In the genomic region with DNA sequence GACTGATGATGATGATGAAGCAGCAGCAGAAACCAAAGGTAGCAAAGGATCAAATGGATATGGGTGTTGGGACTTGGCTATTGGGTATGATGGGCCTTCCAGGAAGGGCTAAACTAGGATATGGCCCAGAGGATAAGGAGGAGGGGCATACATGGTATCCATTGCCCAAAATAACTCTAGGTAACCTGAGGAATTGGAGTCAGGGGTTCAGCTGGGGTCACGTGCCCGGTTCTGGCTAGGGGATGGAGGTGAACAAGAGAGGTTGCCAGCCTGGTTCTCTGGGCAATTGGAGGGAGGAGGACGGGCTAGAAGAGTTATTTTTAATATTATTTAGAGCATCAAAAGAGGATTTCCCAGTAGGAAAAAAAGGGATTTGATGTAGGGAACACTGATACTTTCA, we compare ENCODE assay signal across 17 cellular contexts. TPM values are rescaled to one million over a fixed set of nuclear protein-coding genes. Genes with fewer than 3 reads are reported as not detected.
"Had no signal": no experiment of that assay in that cellular context is flagged by ENCODE, and none has a peak within 500 bp of the region (broad histone marks: within the 10 kb centered on the region; RNA-seq: fewer than 3 reads in every experiment).

No MANE protein-coding gene starts in this region.

- H3K9me3 Mint-ChIP-seq: activated CD4-positive, alpha-beta memory T cell treated with anti-CD3 and anti-CD28 coated beads for 36 hours; activated T-cell treated with anti-CD3 and anti-CD28 coated beads, Interleukin-2, amount 50 U/mL, for 72 hours; neural progenitor cell; stimulated activated memory B cell treated with anti-CD40 and anti-IgM and Interleukin-4, amounts not matched to agents 10 μg/mL and 1 μg/mL and 100 μg/mL, for 72 hours had no signal

- H2AFZ ChIP-seq: neural progenitor cell, parathyroid adenoma had no signal

- H3K4me3 Mint-ChIP-seq: activated CD4-positive, alpha-beta memory T cell treated with anti-CD3 and anti-CD28 coated beads for 36 hours; activated T-cell treated with anti-CD3 and anti-CD28 coated beads, Interleukin-2, amount 50 U/mL, for 72 hours; stimulated activated memory B cell treated with anti-CD40 and anti-IgM and Interleukin-4, amounts not matched to agents 10 μg/mL and 1 μg/mL and 100 μg/mL, for 72 hours had no signal

- DNase-seq: activated CD4-positive, alpha-beta memory T cell treated with anti-CD3 and anti-CD28 coated beads for 36 hours; activated naive CD4-positive, alpha-beta T cell; activated T-cell treated with anti-CD3 and anti-CD28 coated beads, Interleukin-2, amount 50 U/mL, for 72 hours; effector CD8-positive, alpha-beta T cell; mucosa of descending colon; spleen; stimulated activated CD4-positive, alpha-beta T cell treated with anti-CD3 and anti-CD28 coated beads, Interleukin-1b, Interleukin-23, amount 100 ng/mL, for 48 hours; T1000 had no signal

- H3K9ac ChIP-seq: neural progenitor cell, parathyroid adenoma had no signal

- H3K27ac Mint-ChIP-seq: activated CD4-positive, alpha-beta memory T cell treated with anti-CD3 and anti-CD28 coated beads for 36 hours; activated T-cell treated with anti-CD3 and anti-CD28 coated beads, Interleukin-2, amount 50 U/mL, for 72 hours; neural progenitor cell; stimulated activated memory B cell treated with anti-CD40 and anti-IgM and Interleukin-4, amounts not matched to agents 10 μg/mL and 1 μg/mL and 100 μg/mL, for 72 hours had no signal

- ATAC-seq: activated T-cell treated with anti-CD3 and anti-CD28 coated beads, Interleukin-2, amount 50 U/mL, for 72 hours; mucosa of descending colon; stimulated activated memory B cell treated with anti-CD40 and anti-IgM and Interleukin-4, amounts not matched to agents 10 μg/mL and 1 μg/mL and 100 μg/mL, for 72 hours had no signal

- H3K9me3 ChIP-seq: mucosa of descending colon, spleen, tibial nerve had no signal

- H3K4me3 ChIP-seq: cardiac muscle cell, mucosa of descending colon, neural progenitor cell, spleen, tibial nerve had no signal

- H3K27me3 ChIP-seq: cardiac muscle cell, neural progenitor cell, spleen, tibial nerve had no signal

- H3K27me3 Mint-ChIP-seq: activated CD4-positive, alpha-beta memory T cell treated with anti-CD3 and anti-CD28 coated beads for 36 hours; stimulated activated memory B cell treated with anti-CD40 and anti-IgM and Interleukin-4, amounts not matched to agents 10 μg/mL and 1 μg/mL and 100 μg/mL, for 72 hours had no signal

- H3K36me3 ChIP-seq: neural progenitor cell had no signal

- H3K27ac ChIP-seq: cardiac muscle cell, neural progenitor cell, parathyroid adenoma, spleen, tibial nerve, VCaP had no signal

- H3K36me3 Mint-ChIP-seq: activated CD4-positive, alpha-beta memory T cell treated with anti-CD3 and anti-CD28 coated beads for 36 hours had no signal

- H3K4me2 ChIP-seq: neural progenitor cell had no signal

RNA-seq across cellular contexts. Expression of a gene that starts 31.1 kb away (rescaled TPM):
- total RNA-seq: cardiac muscle cell, glomerular endothelial cell, lung microvascular endothelial cell, subcutaneous adipose tissue had no signal
